In the genomic region with DNA sequence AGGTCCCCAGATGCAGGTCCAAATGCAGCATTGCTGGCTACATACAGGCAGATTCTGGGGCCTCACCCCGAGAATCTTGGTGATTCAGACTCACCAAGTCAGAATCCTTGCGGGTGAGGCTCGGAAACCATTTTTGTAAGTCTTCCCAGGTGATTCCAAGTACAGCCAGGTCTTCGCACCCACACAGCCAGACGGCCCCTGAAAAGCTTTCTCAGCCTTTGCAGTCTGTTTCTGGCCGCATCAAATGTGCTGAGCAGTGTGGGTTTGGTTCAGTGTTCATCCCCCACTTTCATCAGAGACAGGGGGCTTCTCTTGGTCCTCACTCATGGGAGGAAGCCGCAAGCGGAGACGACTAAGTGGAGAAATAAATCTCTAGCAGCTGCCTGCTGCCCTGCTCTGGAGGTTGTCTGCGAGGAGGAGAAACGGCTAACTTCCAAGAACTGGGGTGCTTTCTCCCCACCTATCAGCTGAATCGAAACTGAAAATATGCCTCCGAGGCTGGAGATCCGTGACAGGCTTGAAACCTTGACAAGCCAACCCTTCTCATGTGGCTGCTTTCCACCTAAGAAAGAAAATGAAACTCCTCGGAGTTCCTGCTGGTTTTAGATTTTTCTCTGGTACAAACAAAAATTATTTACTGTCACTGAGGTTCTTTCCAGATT, we compare ENCODE assay signal across 8 cellular contexts. TPM values are rescaled to one million over a fixed set of nuclear protein-coding genes. Genes with fewer than 3 reads are reported as not detected.
DNase-seq lines count a peak whose midpoint lies in the region; ATAC-seq and TF ChIP-seq lines count a peak whose summit lies in the region.

No MANE protein-coding gene starts in this region.

- no peaks in the 10 kb centered on the region for H4K20me1 ChIP-seq in Loucy (ENCODE audit: insufficient read depth, low read length, poor library complexity, severe bottlenecking)

- no peaks in the 10 kb centered on the region for H3F3A ChIP-seq in Loucy (ENCODE audit: low read depth)

- no peaks in the 10 kb centered on the region for H3K9me2 ChIP-seq in Loucy (replicated peaks; ENCODE audit: low read depth, low read length)

- peak overlapping the region; percentile 18 for H3K4me2 ChIP-seq in Loucy (ENCODE audit: low read depth, low read length, poor library complexity, severe bottlenecking)

- H3K9me3 Mint-ChIP-seq in Caco-2 (ENCODE audit: unreplicated experiment) = no peaks in the 10 kb centered on the region

- no peak overlapping the region for H3K9ac ChIP-seq in Loucy (ENCODE audit: low read depth, low read length, poor library complexity, severe bottlenecking)

- ATAC-seq in GM21526 (IDR thresholded peaks at IDR 0.05; ENCODE audit: low FRiP score, unreplicated experiment) = peak; percentile 87

- H3K4me3 Mint-ChIP-seq in Caco-2 (ENCODE audit: unreplicated experiment) = no peak overlapping the region

- H3K36me3 ChIP-seq in Caco-2 (ENCODE audit: control insufficient read depth, insufficient read depth, low read length) (no peaks in the 10 kb centered on the region), Loucy (ENCODE audit: insufficient read depth, low read length) (no peaks in the 10 kb centered on the region), left ventricle myocardium inferior (no peaks in the 10 kb centered on the region)

- DNase-seq in Caco-2 = peak in 1 of 2 experiments; percentile 26
- DNase-seq in activated T-cell treated with anti-CD3 and anti-CD28 coated beads, Interleukin-2, amount 50 U/mL, for 1 hour = peak; percentile 51
- no peak for DNase-seq in left ventricle myocardium inferior
- peak; percentile 27 to 65 for DNase-seq in stimulated activated CD4-positive, alpha-beta T cell treated with anti-CD3 and anti-CD28 coated beads, Interleukin-1b, Interleukin-23, amount 100 ng/mL, for 4 hours (ENCODE audit: low read depth in 2 of 2)
- no peak for DNase-seq in NCI-H1092 treated with DMSO at 0.1 percent for 48 hours (lab: John Stamatoyannopoulos, UW)
- no peak for DNase-seq in DMS153 (lab: John Stamatoyannopoulos, UW)

- POLR2A ChIA-PET in Caco-2 (lab: Charles Lee) = interaction anchor here (0.6 to 1.4 kb wide), 4 partner anchors 9 to 1416 kb away, joined by 3 to 10 read pairs (median 6); a partner anchor contains a TSS

- peak overlapping the region; percentile 51 for H2AFZ ChIP-seq in Loucy (ENCODE audit: low read length)

- H3K9me3 ChIP-seq in Caco-2 (no peaks in the 10 kb centered on the region), Loucy (ENCODE audit: insufficient read depth, low read depth, low read length) (no peaks in the 10 kb centered on the region), left ventricle myocardium inferior (replicated peaks) (peaks cover 3% of the 10 kb centered on the region)

- peak overlapping the region; percentile 70 for H3K27ac ChIP-seq in left ventricle myocardium inferior (replicated peaks)

- BruUV-seq in Caco-2 (replicated peaks; lab: Mats Ljungman, UMichigan) = no TSS peak

- no peaks in the 10 kb centered on the region for H3K27me3 Mint-ChIP-seq in Caco-2 (ENCODE audit: insufficient read depth, unreplicated experiment)

- peak overlapping the region; percentile 35 for H3K27ac Mint-ChIP-seq in Caco-2 (ENCODE audit: unreplicated experiment)

- no peaks in the 10 kb centered on the region for H3K79me2 ChIP-seq in Loucy (ENCODE audit: insufficient read depth, low read length)

- CTCF ChIA-PET in Caco-2 (lab: Charles Lee) = interaction anchor here (0.6 to 0.9 kb wide), 2 partner anchors 16 to 107 kb away, joined by 3 to 5 read pairs; no protein-coding TSS in a partner anchor

- H3K4me3 ChIP-seq in Caco-2 (ENCODE audit: low read depth, low read length) (no peak overlapping the region), Loucy (ENCODE audit: low read length, poor library complexity, severe bottlenecking) (peak overlapping the region; percentile 7), left ventricle myocardium inferior (peak overlapping the region; percentile 56)

- intact Hi-C loops in Caco-2 (cut with micrococcal nuclease; ENCODE audit: unreplicated experiment) = loop anchor here (2.0 kb wide), 1 partner anchor 21 kb away; a partner anchor contains a TSS
- intact Hi-C loops in left ventricle myocardium inferior (cut with micrococcal nuclease) = no loop called here

- H3K4me1 ChIP-seq in Caco-2 = peaks cover 38% of the 10 kb centered on the region
- H3K4me1 ChIP-seq in Loucy (ENCODE audit: insufficient read depth, low read length, poor library complexity, severe bottlenecking) = peaks cover 9% of the 10 kb centered on the region
- H3K4me1 ChIP-seq in left ventricle myocardium inferior = peaks cover 4% of the 10 kb centered on the region

- no peaks in the 10 kb centered on the region for H3K36me3 Mint-ChIP-seq in Caco-2 (ENCODE audit: insufficient read depth, unreplicated experiment)

- H3K4me1 Mint-ChIP-seq in Caco-2 (ENCODE audit: low read depth, unreplicated experiment) = peaks cover 37% of the 10 kb centered on the region

- TF ChIP-seq CTCF in Caco-2 (IDR thresholded peaks at IDR 0.05; ENCODE audit: insufficient read depth in 1 of 2, low read depth in 1 of 2, low read length in 1 of 2, severe bottlenecking in 1 of 2, unreplicated experiment in 1 of 2) = no peak
- no peak for TF ChIP-seq CTCF in Loucy (conservative IDR thresholded peaks at IDR 0.05; ENCODE audit: low read length)
- no peak for TF ChIP-seq CTCF in left ventricle myocardium inferior (IDR thresholded peaks at IDR 0.05; ENCODE audit: borderline replicate concordance)

- H3K27me3 ChIP-seq in Caco-2 (replicated peaks; ENCODE audit: control insufficient read depth, insufficient read depth, low read length) (no peaks in the 10 kb centered on the region), Loucy (ENCODE audit: insufficient read depth, low read length, poor library complexity, severe bottlenecking) (no peaks in the 10 kb centered on the region), left ventricle myocardium inferior (ENCODE audit: low read depth) (peaks cover 5% of the 10 kb centered on the region)

RNA-seq across cellular contexts. Expression of a gene that starts 8.9 kb away (rescaled TPM):
- total RNA-seq in Caco-2 (2022) = 67.3 and 69.9 TPM in 2 replicates
- total RNA-seq in left ventricle myocardium inferior = 21.0 TPM

RNA-seq across cellular contexts. Expression of a gene that starts 20.5 kb away (rescaled TPM):
- total RNA-seq in Caco-2 (2022) (56.5 and 59.4 TPM in 2 replicates), left ventricle myocardium inferior (45.8 TPM)

Comparison
In these comparisons a context has a peak if more than half of its experiments do, and no peak if none do; other contexts are left out.
1. DNase-seq: peak in activated T-cell treated with anti-CD3 and anti-CD28 coated beads, Interleukin-2, amount 50 U/mL, for 1 hour (single experiment) and stimulated activated CD4-positive, alpha-beta T cell treated with anti-CD3 and anti-CD28 coated beads, Interleukin-1b, Interleukin-23, amount 100 ng/mL, for 4 hours (2 of 2); none in left ventricle myocardium inferior (single experiment), NCI-H1092 treated with DMSO at 0.1 percent for 48 hours (single experiment) and DMS153 (single experiment).